Comparison of ENCODE assay signal across 1 cellular context in genomic region chr6:16276991-16277981, GRCh38.
TF ChIP-seq lines count a peak whose summit lies in the region.

No MANE protein-coding gene starts in this region.

TF ChIP-seq in K562, 482 proteins besides CTCF, POLR2A, EP300 and RAD21 (continued from another document and continues in another):
- TF ChIP-seq AFF1 (IDR thresholded peaks at IDR 0.05; ENCODE audit: low read depth in 1 of 2, partially characterized antibody in 2 of 2) (no peak), HNRNPUL1 (IDR thresholded peaks at IDR 0.05; ENCODE audit: low read length) (no peak), KDM5B (IDR thresholded peaks at IDR 0.05; ENCODE audit: insufficient replicate concordance, low read depth, low read length) (no peak), ATF4 (CRISPR knock-in tag; IDR thresholded peaks at IDR 0.05) (no peak), CHD2 (IDR thresholded peaks at IDR 0.05; ENCODE audit: low read depth, low read length) (no peak), CREB3L1 (IDR thresholded peaks at IDR 0.05; ENCODE audit: borderline replicate concordance, low read depth) (no peak), MTA3 (IDR thresholded peaks at IDR 0.05; ENCODE audit: borderline replicate concordance) (peak; percentile 62; the same call in 1 of the 2 replicates), KLF1 (tag; IDR thresholded peaks at IDR 0.05) (no peak), ZNF518B (CRISPR knock-in tag; IDR thresholded peaks at IDR 0.05) (no peak), EHMT2 (IDR thresholded peaks at IDR 0.05) (no peak), CBFA2T2 (conservative IDR thresholded peaks at IDR 0.05) (no peak), XRCC4 (IDR thresholded peaks at IDR 0.05; ENCODE audit: extremely low read depth, insufficient read depth, insufficient read length) (no peak), FOXJ3 (CRISPR knock-in tag; IDR thresholded peaks at IDR 0.05) (no peak), ZNF140 (CRISPR knock-in tag; IDR thresholded peaks at IDR 0.05) (no peak), ATF3 (IDR thresholded peaks at IDR 0.05) (peak; percentile 97), ATF3 (CRISPR knock-in tag; conservative IDR thresholded peaks at IDR 0.05) (peak; percentile 92), TFAM (CRISPR knock-in tag; conservative IDR thresholded peaks at IDR 0.05) (no peak), ZNF589 (CRISPR knock-in tag; IDR thresholded peaks at IDR 0.05; ENCODE audit: low read depth) (no peak), KLF13 (tag; IDR thresholded peaks at IDR 0.05; ENCODE audit: borderline replicate concordance, low read depth) (no peak), EWSR1 (IDR thresholded peaks at IDR 0.05; ENCODE audit: borderline replicate concordance, low read depth, partially characterized antibody) (no peak), ELF1 (tag; IDR thresholded peaks at IDR 0.05) (no peak), BRCA1 (IDR thresholded peaks at IDR 0.05) (no peak), BRCA1 (CRISPR knock-in tag; IDR thresholded peaks at IDR 0.05) (no peak), SP1 (CRISPR knock-in tag; IDR thresholded peaks at IDR 0.05) (peak; percentile 48; the same call in 1 of the 2 replicates), KLF16 (IDR thresholded peaks at IDR 0.05) (peak; percentile 54; the same call in 1 of the 2 replicates), ZNF347 (CRISPR knock-in tag; IDR thresholded peaks at IDR 0.05; ENCODE audit: low read depth) (no peak), HMBOX1 (IDR thresholded peaks at IDR 0.05) (peak; percentile 75; the same call in 1 of the 2 replicates), ZNF507 (tag; conservative IDR thresholded peaks at IDR 0.05) (no peak), GTF2E2 (tag; IDR thresholded peaks at IDR 0.05) (no peak), ZKSCAN3 (CRISPR knock-in tag; IDR thresholded peaks at IDR 0.05) (no peak), E2F3 (CRISPR knock-in tag; IDR thresholded peaks at IDR 0.05) (no peak), MCM3 (IDR thresholded peaks at IDR 0.05) (no peak), TRIM28 (IDR thresholded peaks at IDR 0.05) (no peak), HEY1 (CRISPR knock-in tag; IDR thresholded peaks at IDR 0.05; ENCODE audit: borderline replicate concordance) (no peak), HNRNPL (IDR thresholded peaks at IDR 0.05; ENCODE audit: low read depth, low read length) (no peak), JUN (IDR thresholded peaks at IDR 0.05; ENCODE audit: borderline replicate concordance, low read depth, low read length) (peak; percentile 96), JUN (CRISPR knock-in tag; IDR thresholded peaks at IDR 0.05; ENCODE audit: borderline replicate concordance) (peak; percentile 86; the same call in 1 of the 2 replicates), RBFOX2 (IDR thresholded peaks at IDR 0.05; ENCODE audit: low read depth, low read length) (no peak), GATAD2A (IDR thresholded peaks at IDR 0.05) (peak; percentile 45; the same call in 1 of the 2 replicates), SIN3A (IDR thresholded peaks at IDR 0.05; ENCODE audit: borderline replicate concordance in 2 of 2, control insufficient read depth in 1 of 2, low read depth in 2 of 2, low read length in 2 of 2) (no peak), THAP7 (CRISPR knock-in tag; IDR thresholded peaks at IDR 0.05) (no peak), DDX20 (tag; IDR thresholded peaks at IDR 0.05; ENCODE audit: low read depth) (no peak), SPI1 (IDR thresholded peaks at IDR 0.05; ENCODE audit: borderline replicate concordance, low read depth, low read length) (no peak), NR0B1 (IDR thresholded peaks at IDR 0.05; ENCODE audit: partially characterized antibody) (no peak), ADNP (tag; IDR thresholded peaks at IDR 0.05) (no peak), KDM1A (IDR thresholded peaks at IDR 0.05) (peak in 1 of 2 experiments; percentile 70; a peak in 2 of 4 replicates), ZNF41 (CRISPR knock-in tag; conservative IDR thresholded peaks at IDR 0.05) (no peak), PHF21A (IDR thresholded peaks at IDR 0.05; ENCODE audit: borderline replicate concordance, low read depth) (no peak), SMARCA5 (IDR thresholded peaks at IDR 0.05) (peak; percentile 59), HOXB6 (CRISPR knock-in tag; IDR thresholded peaks at IDR 0.05; ENCODE audit: borderline replicate concordance) (no peak), OTX1 (CRISPR knock-in tag; IDR thresholded peaks at IDR 0.05) (no peak), LARP7 (IDR thresholded peaks at IDR 0.05) (no peak), CBFB (CRISPR knock-in tag; IDR thresholded peaks at IDR 0.05) (peak; percentile 84), HIVEP1 (CRISPR knock-in tag; IDR thresholded peaks at IDR 0.05) (no peak), PYGO2 (tag; IDR thresholded peaks at IDR 0.05) (peak; percentile 51; the same call in 1 of the 2 replicates), ZNF212 (CRISPR knock-in tag; IDR thresholded peaks at IDR 0.05) (no peak), ATF1 (CRISPR knock-in tag; IDR thresholded peaks at IDR 0.05) (no peak), ATF1 (tag; IDR thresholded peaks at IDR 0.05) (peak; percentile 37; the same call in 1 of the 2 replicates), MEIS2 (IDR thresholded peaks at IDR 0.05; ENCODE audit: partially characterized antibody) (peak; percentile 78), ZBTB7A (IDR thresholded peaks at IDR 0.05; ENCODE audit: borderline replicate concordance, control insufficient read depth, low read depth, low read length) (peak; percentile 81), EZH2 (IDR thresholded peaks at IDR 0.05; ENCODE audit: borderline replicate concordance, low read depth, low read length) (no peak), ZNF280A (IDR thresholded peaks at IDR 0.05; ENCODE audit: low read depth, partially characterized antibody) (no peak)
